ENCODE assay signal across 8 cellular contexts in genomic region chr13:98144501-98145350, GRCh38. TPM values are rescaled to one million over a fixed set of nuclear protein-coding genes. Genes with fewer than 3 reads are reported as not detected.
DNase-seq lines count a peak whose midpoint lies in the region; ATAC-seq and TF ChIP-seq lines count a peak whose summit lies in the region.

No MANE protein-coding gene starts in this region.

- H3K4me1 ChIP-seq in CD4-positive, alpha-beta memory T cell (ENCODE audit: insufficient read depth, low read length) = no peaks in the 10 kb centered on the region

- POLR2A ChIA-PET in CD4-positive, alpha-beta memory T cell (lab: Charles Lee; ENCODE audit: partially characterized antibody) = no interaction called here

- CTCF ChIA-PET in CD4-positive, alpha-beta memory T cell (lab: Charles Lee; ENCODE audit: partially characterized antibody) = no interaction called here

- peaks cover 3 to 24% (median 6%) of the 10 kb centered on the region in 4 donors for H3K4me1 Mint-ChIP-seq in CD4-positive, alpha-beta memory T cell
- peaks cover 6% of the 10 kb centered on the region for H3K4me1 Mint-ChIP-seq in stimulated activated effector memory CD8-positive, alpha-beta T cell treated with anti-CD3 and anti-CD28 coated beads, Interleukin-12 subunit alpha, Interleukin-12 subunit beta, amount 100 ng/mL, for 72 hours

- H3K36me3 ChIP-seq in CD4-positive, alpha-beta memory T cell (ENCODE audit: insufficient read depth, low read length) = no peaks in the 10 kb centered on the region

- H3K27me3 Mint-ChIP-seq in CD4-positive, alpha-beta memory T cell = peaks cover 38 to 46% of the 10 kb centered on the region in 2 donors

- H3K4me3 Mint-ChIP-seq in CD4-positive, alpha-beta memory T cell = peak overlapping the region; percentile 47 to 74 (median 54)
- peak overlapping the region; percentile 45 for H3K4me3 Mint-ChIP-seq in stimulated activated effector memory CD8-positive, alpha-beta T cell treated with anti-CD3 and anti-CD28 coated beads, Interleukin-12 subunit alpha, Interleukin-12 subunit beta, amount 100 ng/mL, for 72 hours

- peaks cover 11% of the 10 kb centered on the region for H3K27me3 ChIP-seq in CD4-positive, alpha-beta memory T cell (ENCODE audit: insufficient read depth, low read length)

- H3K36me3 Mint-ChIP-seq in CD4-positive, alpha-beta memory T cell = no peaks in the 10 kb centered on the region
- no peaks in the 10 kb centered on the region for H3K36me3 Mint-ChIP-seq in stimulated activated effector memory CD8-positive, alpha-beta T cell treated with anti-CD3 and anti-CD28 coated beads, Interleukin-12 subunit alpha, Interleukin-12 subunit beta, amount 100 ng/mL, for 72 hours

- no peak overlapping the region for H3K4me3 ChIP-seq in CD4-positive, alpha-beta memory T cell (ENCODE audit: low read length in 2 of 2)

- H3K27ac Mint-ChIP-seq in CD4-positive, alpha-beta memory T cell = no peak overlapping the region
- H3K27ac Mint-ChIP-seq in stimulated activated effector memory CD8-positive, alpha-beta T cell treated with anti-CD3 and anti-CD28 coated beads, Interleukin-12 subunit alpha, Interleukin-12 subunit beta, amount 100 ng/mL, for 72 hours = no peak overlapping the region

- H3K9me3 Mint-ChIP-seq in CD4-positive, alpha-beta memory T cell = peaks cover 0 to 1% (median 0%) of the 10 kb centered on the region in 8 donors
- no peaks in the 10 kb centered on the region for H3K9me3 Mint-ChIP-seq in stimulated activated effector memory CD8-positive, alpha-beta T cell treated with anti-CD3 and anti-CD28 coated beads, Interleukin-12 subunit alpha, Interleukin-12 subunit beta, amount 100 ng/mL, for 72 hours

- ATAC-seq in stimulated activated effector memory CD8-positive, alpha-beta T cell treated with anti-CD3 and anti-CD28 coated beads, Interleukin-12 subunit alpha, Interleukin-12 subunit beta, amount 100 ng/mL, for 72 hours = no peak
- ATAC-seq in HG02588 (IDR thresholded peaks at IDR 0.05; ENCODE audit: unreplicated experiment) = no peak

- TF ChIP-seq POLR2A in erythroblast (IDR thresholded peaks at IDR 0.05; ENCODE audit: low read length) = no peak

- no peaks in the 10 kb centered on the region for H3K9me3 ChIP-seq in CD4-positive, alpha-beta memory T cell (ENCODE audit: control insufficient read depth in 1 of 2, low read length in 2 of 2)

- DNase-seq in CD4-positive, alpha-beta memory T cell = no peak
- peak; percentile 81 for DNase-seq in HT-29 (ENCODE audit: low spot score)
- DNase-seq in amniotic epithelial cell (ENCODE audit: low read depth) = peak; percentile 56
- DNase-seq in inferior parietal cortex (ENCODE audit: extremely low spot score) = peak; percentile 26
- DNase-seq in stimulated activated effector memory CD8-positive, alpha-beta T cell treated with anti-CD3 and anti-CD28 coated beads, Interleukin-12 subunit alpha, Interleukin-12 subunit beta, amount 100 ng/mL, for 72 hours (ENCODE audit: low spot score in 2 of 2) = no peak
- DNase-seq in erythroblast (lab: John Stamatoyannopoulos, UW) = no peak
- no peak for DNase-seq in DMS114 treated with DMSO at 0.1 percent for 48 hours (lab: John Stamatoyannopoulos, UW; ENCODE audit: unreplicated experiment)

- intact Hi-C loops in CD4-positive, alpha-beta memory T cell (cut with micrococcal nuclease) = no loop called here

- no peak overlapping the region for H3K27ac ChIP-seq in CD4-positive, alpha-beta memory T cell (ENCODE audit: low read depth, low read length)

RNA-seq across cellular contexts. Expression of gene FARP1, which starts 1.8 kb away (rescaled TPM):
- total RNA-seq in CD4-positive, alpha-beta memory T cell = 1 to 10 TPM in 1 of 2 experiments, under 1 TPM in 1; 0.42 to 1.5 TPM
- polyA plus RNA-seq in CD4-positive, alpha-beta memory T cell = under 1 TPM in 1 of 2 donors, not detected in 1; 0.26 TPM
- total RNA-seq in HT-29 (2014; rRNA removed; shearing (Covaris generic)) = 46.4 and 49.0 TPM in 2 replicates

RNA-seq across cellular contexts. Expression of gene RNF113B, which starts 32.3 kb away (rescaled TPM):
- not detected for total RNA-seq in CD4-positive, alpha-beta memory T cell
- polyA plus RNA-seq in CD4-positive, alpha-beta memory T cell = not detected
- not detected in 2 replicates for total RNA-seq in HT-29 (2014; rRNA removed; shearing (Covaris generic))

Comparison
In these comparisons a context has a peak if more than half of its experiments do, and no peak if none do; other contexts are left out.
1. DNase-seq: peak in HT-29 (single experiment), amniotic epithelial cell (single experiment) and inferior parietal cortex (single experiment); none in CD4-positive, alpha-beta memory T cell (0 of 5), stimulated activated effector memory CD8-positive, alpha-beta T cell treated with anti-CD3 and anti-CD28 coated beads, Interleukin-12 subunit alpha, Interleukin-12 subunit beta, amount 100 ng/mL, for 72 hours (0 of 2), erythroblast (0 of 2) and DMS114 treated with DMSO at 0.1 percent for 48 hours (single experiment).
2. RNA of gene FARP1, which starts 1.8 kb away (total RNA-seq): 46.4 to 49.0 TPM in HT-29; 0.42 to 1.5 TPM in CD4-positive, alpha-beta memory T cell; every median in the first group is over 10 times any median in the second.